In genomic region chr7:87060288-87060537, GRCh38 we compare ENCODE assay signal across 8 cellular contexts. TPM values are rescaled to one million over a fixed set of nuclear protein-coding genes. Genes with fewer than 3 reads are reported as not detected.
A peak's percentile ranks its signal among the peaks of the same experiment; 100 is the strongest.
DNase-seq lines count a peak whose midpoint lies in the region; ATAC-seq, FAIRE-seq and TF ChIP-seq lines count a peak whose summit lies in the region.

No MANE protein-coding gene starts in this region.

- RAD21 ChIA-PET in HCT116 (lab: Charles Lee; ENCODE audit: low non-redundant PET in 1 of 2, low total read pairs in 2 of 2, uncharacterized antibody in 2 of 2, unreplicated experiment in 2 of 2), result no interaction called here
- RAD21 ChIA-PET in GM12878 (lab: Charles Lee; ENCODE audit: unreplicated experiment), result no interaction called here

- H3K4me3 ChIP-seq in BLaER1 treated with 17β-estradiol and CSF1 and Interleukin-3, amounts not matched to agents 10 nM and 100 nM, result peak overlapping the region in 9 of 10 experiments; percentile 70 to 85 (median 76); a peak in 15 of 20 replicates
- H3K4me3 ChIP-seq in HCT116 (replicated peaks in 1 of 2; ENCODE audit: low read depth in 1 of 2, low read length in 2 of 2), result peak overlapping the region; percentile 56 to 72
- H3K4me3 ChIP-seq in GM12878, result peak overlapping the region; percentile 63
- peak overlapping the region; percentile 57 for H3K4me3 ChIP-seq in naive thymus-derived CD4-positive, alpha-beta T cell (ENCODE audit: low read length)

- FAIRE-seq in GM12878 (lab: Jason Lieb, UNC), result no peak

- no peak for TF ChIP-seq EP300 in GM12878 (IDR thresholded peaks at IDR 0.05; ENCODE audit: borderline replicate concordance in 1 of 2, control insufficient read depth in 1 of 2, low read depth in 2 of 2, low read length in 2 of 2)

- H3K9me3 Mint-ChIP-seq in naive thymus-derived CD4-positive, alpha-beta T cell, result no peaks in the 10 kb centered on the region

- peak overlapping the region; percentile 83 to 99 (median 97) for H3K4me2 ChIP-seq in BLaER1 treated with 17β-estradiol and CSF1 and Interleukin-3, amounts not matched to agents 10 nM and 100 nM
- H3K4me2 ChIP-seq in HCT116 (ENCODE audit: low read length) (peak overlapping the region; percentile 99), GM12878 (ENCODE audit: control insufficient read depth, insufficient read depth) (peak overlapping the region; percentile 94)

- in situ Hi-C loops in GM12878 (cut with MboI), result no loop called here

- ATAC-seq in HCT116 (no peak), GM12878 (no peak), HG03196 (IDR thresholded peaks at IDR 0.05; ENCODE audit: unreplicated experiment) (no peak)
- ATAC-seq in naive thymus-derived CD4-positive, alpha-beta T cell, result no peak

- no peak for TF ChIP-seq RAD21 in HCT116 (IDR thresholded peaks at IDR 0.05; ENCODE audit: low read depth)
- TF ChIP-seq RAD21 in GM12878 (IDR thresholded peaks at IDR 0.05; ENCODE audit: insufficient read depth, low read depth, low read length), result no peak

- H3K9me2 ChIP-seq in HCT116 (ENCODE audit: insufficient read depth), result no peaks in the 10 kb centered on the region

- no peaks in the 10 kb centered on the region for H3K36me3 ChIP-seq in BLaER1 treated with 17β-estradiol and CSF1 and Interleukin-3, amounts not matched to agents 10 nM and 100 nM
- no peaks in the 10 kb centered on the region for H3K36me3 ChIP-seq in HCT116 (ENCODE audit: control insufficient read depth in 1 of 2, insufficient read depth in 2 of 2, low read length in 2 of 2)
- H3K36me3 ChIP-seq in GM12878 (ENCODE audit: control insufficient read depth in 2 of 2, insufficient read depth in 2 of 2, low read length in 1 of 2), result no peaks in the 10 kb centered on the region
- H3K36me3 ChIP-seq in naive thymus-derived CD4-positive, alpha-beta T cell (ENCODE audit: control insufficient read depth in 2 of 3, insufficient read depth in 3 of 3, low read length in 3 of 3), result no peaks in the 10 kb centered on the region

- H3K4me3 Mint-ChIP-seq in naive thymus-derived CD4-positive, alpha-beta T cell, result peak overlapping the region; percentile 75 to 88 (median 82)

- peaks cover 6 to 15% (median 10%) of the 10 kb centered on the region in 10 experiments; a peak in 16 of 20 replicates for H3K4me1 ChIP-seq in BLaER1 treated with 17β-estradiol and CSF1 and Interleukin-3, amounts not matched to agents 10 nM and 100 nM
- H3K4me1 ChIP-seq in HCT116 (ENCODE audit: control insufficient read depth in 1 of 2, insufficient read depth in 2 of 2, low read length in 2 of 2) (peaks cover 6 to 15% of the 10 kb centered on the region in 2 experiments; a peak in 3 of 4 replicates), GM12878 (ENCODE audit: control insufficient read depth, insufficient read depth, low read length) (no peaks in the 10 kb centered on the region)
- peaks cover 9 to 10% of the 10 kb centered on the region in 2 donors for H3K4me1 ChIP-seq in naive thymus-derived CD4-positive, alpha-beta T cell (ENCODE audit: control insufficient read depth in 2 of 2, insufficient read depth in 2 of 2, low read length in 2 of 2)

- peaks cover 0 to 11% (median 0%) of the 10 kb centered on the region in 11 experiments; a peak in 3 of 22 replicates for H3K27me3 ChIP-seq in BLaER1 treated with 17β-estradiol and CSF1 and Interleukin-3, amounts not matched to agents 10 nM and 100 nM
- H3K27me3 ChIP-seq in HCT116 (ENCODE audit: insufficient read depth, low read length), result no peaks in the 10 kb centered on the region
- H3K27me3 ChIP-seq in GM12878 (replicated peaks in 1 of 2; ENCODE audit: control insufficient read depth in 2 of 2, insufficient read depth in 2 of 2, low read length in 1 of 2), result no peaks in the 10 kb centered on the region; a peak in 1 of 4 replicates
- no peaks in the 10 kb centered on the region for H3K27me3 ChIP-seq in naive thymus-derived CD4-positive, alpha-beta T cell (ENCODE audit: control insufficient read depth in 2 of 2, insufficient read depth in 2 of 2, low read length in 2 of 2)

- SMC1A ChIA-PET in GM12878 (lab: Charles Lee; ENCODE audit: uncharacterized antibody, unreplicated experiment), result no interaction called here

- H4K20me1 ChIP-seq in BLaER1 treated with 17β-estradiol and CSF1 and Interleukin-3, amounts not matched to agents 10 nM and 100 nM, result no peaks in the 10 kb centered on the region
- H4K20me1 ChIP-seq in HCT116 (ENCODE audit: insufficient read depth) (no peaks in the 10 kb centered on the region), GM12878 (ENCODE audit: control insufficient read depth, insufficient read depth) (no peaks in the 10 kb centered on the region)

- no peak for TF ChIP-seq POLR2A in HCT116 (IDR thresholded peaks at IDR 0.05; ENCODE audit: borderline replicate concordance, extremely low read depth, insufficient read depth, insufficient read length)
- TF ChIP-seq POLR2A in GM12878 (IDR thresholded peaks at IDR 0.05; ENCODE audit: low read depth, low read length), result no peak

- H3K4me1 Mint-ChIP-seq in naive thymus-derived CD4-positive, alpha-beta T cell, result peaks cover 7 to 18% (median 14%) of the 10 kb centered on the region in 7 donors

- CTCF ChIA-PET in HCT116 (lab: Charles Lee) (interaction anchor here (1.2 kb wide), 1 partner anchor 88 kb away, joined by 3 read pairs; no protein-coding TSS in a partner anchor), GM12878 (lab: Yijun Ruan, JAX) (interaction anchor here (1.4 kb wide), 1 partner anchor 176 kb away, joined by 3 read pairs; no protein-coding TSS in a partner anchor)
- CTCF ChIA-PET in naive thymus-derived CD4-positive, alpha-beta T cell (lab: Charles Lee), result no interaction called here

- DNase-seq in HCT116 (ENCODE audit: low read depth, low spot score) (no peak), GM12878 (ENCODE audit: low read depth, low spot score) (no peak), NCI-H2227 (lab: John Stamatoyannopoulos, UW; ENCODE audit: unreplicated experiment) (no peak), Kasumi-1 (lab: John Stamatoyannopoulos, UW) (no peak), NCI-H1417 (lab: John Stamatoyannopoulos, UW) (no peak)
- DNase-seq in naive thymus-derived CD4-positive, alpha-beta T cell, result peak in 1 of 9 donors; percentile 6

- no peaks in the 10 kb centered on the region for H3K36me3 Mint-ChIP-seq in naive thymus-derived CD4-positive, alpha-beta T cell

- POLR2A ChIA-PET in HCT116 (lab: Charles Lee), result interaction anchor here (1.0 kb wide), 1 partner anchor 88 kb away, joined by 3 read pairs; no protein-coding TSS in a partner anchor
- POLR2A ChIA-PET in GM12878 (lab: Charles Lee), result no interaction called here
- POLR2A ChIA-PET in naive thymus-derived CD4-positive, alpha-beta T cell (lab: Charles Lee), result no interaction called here

- H3K27me3 Mint-ChIP-seq in naive thymus-derived CD4-positive, alpha-beta T cell, result peaks cover 9 to 23% (median 14%) of the 10 kb centered on the region in 5 donors

- intact Hi-C loops in HCT116 (cut with micrococcal nuclease) (loop anchor here (1.0 kb wide), 1 partner anchor 88 kb away; no protein-coding TSS in a partner anchor), GM12878 (cut with micrococcal nuclease; ENCODE audit: unreplicated experiment) (loop anchor here (2.0 kb wide), 1 partner anchor 85 kb away; no protein-coding TSS in a partner anchor)
- intact Hi-C loops in naive thymus-derived CD4-positive, alpha-beta T cell (cut with micrococcal nuclease), result no loop called here

- no peaks in the 10 kb centered on the region for H3K9me3 ChIP-seq in BLaER1 treated with 17β-estradiol and CSF1 and Interleukin-3, amounts not matched to agents 10 nM and 100 nM (replicated peaks in 1 of 11)
- no peaks in the 10 kb centered on the region for H3K9me3 ChIP-seq in HCT116 (ENCODE audit: control insufficient read depth in 1 of 2, insufficient read depth in 1 of 2, low read depth in 1 of 2, low read length in 2 of 2)
- H3K9me3 ChIP-seq in GM12878 (replicated peaks; ENCODE audit: control insufficient read depth, insufficient read depth, low read length), result no peaks in the 10 kb centered on the region
- no peaks in the 10 kb centered on the region for H3K9me3 ChIP-seq in naive thymus-derived CD4-positive, alpha-beta T cell (ENCODE audit: control insufficient read depth in 2 of 3, low read length in 3 of 3)

- BruUV-seq in HCT116 (replicated peaks; lab: Mats Ljungman, UMichigan) (no TSS peak), GM12878 (replicated peaks; lab: Mats Ljungman, UMichigan) (no TSS peak)

- peak overlapping the region in 8 of 11 experiments; percentile 62 to 78 (median 73); a peak in 10 of 22 replicates for H3K9ac ChIP-seq in BLaER1 treated with 17β-estradiol and CSF1 and Interleukin-3, amounts not matched to agents 10 nM and 100 nM
- H3K9ac ChIP-seq in HCT116 (ENCODE audit: low read length) (peak overlapping the region; percentile 68), GM12878 (ENCODE audit: control insufficient read depth, insufficient read depth, low read length) (peak overlapping the region; percentile 74)

- whole genome bisulfite sequencing in GM12878 (ENCODE audit: insufficient coverage, insufficient replicate concordance, low lambda C conversion rate, missing lambda C conversion rate), result 96% methylated on average over 2 of the region's 2 CpGs

- no peaks in the 10 kb centered on the region for H3K79me2 ChIP-seq in HCT116 (ENCODE audit: insufficient read depth, low read length)
- no peaks in the 10 kb centered on the region for H3K79me2 ChIP-seq in GM12878 (ENCODE audit: control insufficient read depth, insufficient read depth, low read length)

- H2AFZ ChIP-seq in HCT116 (ENCODE audit: low read depth, low read length, poor library complexity, severe bottlenecking), result peak overlapping the region; percentile 97
- peak overlapping the region; percentile 97 for H2AFZ ChIP-seq in GM12878 (ENCODE audit: control insufficient read depth, low read depth, low read length)

- TF ChIP-seq CTCF in HCT116 (IDR thresholded peaks at IDR 0.05 in 2 of 3, conservative IDR thresholded peaks at IDR 0.05 in 1 of 3; ENCODE audit: borderline replicate concordance in 1 of 3, insufficient read depth in 1 of 3, low read depth in 2 of 3, low read length in 2 of 3) (no peak), GM12878 (IDR thresholded peaks at IDR 0.05 in 2 of 3, conservative IDR thresholded peaks at IDR 0.05 in 1 of 3; ENCODE audit: control insufficient read depth in 2 of 3, extremely low read depth in 1 of 3, insufficient read depth in 1 of 3, low read depth in 3 of 3, low read length in 3 of 3) (no peak)

- H3K27ac ChIP-seq in BLaER1 treated with 17β-estradiol and CSF1 and Interleukin-3, amounts not matched to agents 10 nM and 100 nM, result peak overlapping the region in 2 of 11 experiments; percentile 47; a peak in 1 of 22 replicates
- H3K27ac ChIP-seq in HCT116 (ENCODE audit: low read depth, low read length) (peak overlapping the region; percentile 57), GM12878 (ENCODE audit: control insufficient read depth, insufficient read depth) (peak overlapping the region; percentile 27; the same call in 1 of the 2 replicates)
- H3K27ac ChIP-seq in naive thymus-derived CD4-positive, alpha-beta T cell (ENCODE audit: low read depth, low read length), result no peak overlapping the region

- H3K27ac Mint-ChIP-seq in naive thymus-derived CD4-positive, alpha-beta T cell, result peak overlapping the region in 7 of 9 donors; percentile 42 to 78 (median 61)

RNA-seq across cellular contexts. Expression of gene ELAPOR2, which starts 0.8 kb away (rescaled TPM):
- 26.0 TPM for total RNA-seq in HCT116 (2021; ENCODE audit: unreplicated experiment)
- 22.5 and 23.1 TPM in 2 replicates for polyA plus RNA-seq in HCT116 (2012)
- total RNA-seq in GM12878 (2013; cell fraction: nucleolus; rRNA removed), result not detected in 2 replicates
- 3.9 and 4.6 TPM in 2 replicates for total RNA-seq in GM12878 (2014; rRNA removed)
- 3.3 and 5.3 TPM in 2 replicates for total RNA-seq in GM12878 (2014; rRNA removed; fragmentation: Illumina TruSeq; extraction: Trizol)
- 4.0 and 7.1 TPM in 2 replicates for total RNA-seq in GM12878 (2021)
- 5.4 TPM for polyA plus RNA-seq in GM12878 (2011; ENCODE audit: low read depth)
- 0.12 and 0.14 TPM in 2 replicates for polyA plus RNA-seq in GM12878 (2011; rRNA removed)
- 0.01 and 0.05 TPM in 2 replicates for polyA plus RNA-seq in GM12878 (2011; cell fraction: cytosol; rRNA removed)
- 0.12 TPM in 1 of 2 replicates, not detected in the other for polyA plus RNA-seq in GM12878 (2011; cell fraction: nucleus; rRNA removed)
- polyA plus RNA-seq in GM12878 (2012), result 4.5 and 5.2 TPM in 2 replicates
- 4.6 and 5.3 TPM in 2 replicates for polyA plus RNA-seq in GM12878 (2014; fragmentation: Illumina TruSeq; extraction: Trizol)
- 1 to 10 TPM; 1.3 to 2.3 TPM for polyA plus RNA-seq in GM12878 (2014; fragmentation: Nextera tagmentation; extraction: Ambion mirVana)
- polyA plus RNA-seq in GM12878 (2014; rRNA removed), result 2.7 and 5.1 TPM in 2 replicates
- 1 to 10 TPM; 1.6 to 3.7 TPM for polyA plus RNA-seq in GM12878 (2016; fragmentation: Nextera tagmentation; extraction: Ambion mirVana)
- 0.15 and 0.37 TPM in 2 replicates for polyA minus RNA-seq in GM12878 (2011; rRNA and poly(A)+ RNA removed)
- polyA minus RNA-seq in GM12878 (2011; cell fraction: cytosol; rRNA and poly(A)+ RNA removed), result 1.7 TPM in 1 of 2 replicates, not detected in the other
- 0.36 TPM in 1 of 2 replicates, not detected in the other for polyA minus RNA-seq in GM12878 (2011; cell fraction: nucleus; rRNA and poly(A)+ RNA removed)
- 10 to 100 TPM in 2 of 5 experiments, 1 to 10 TPM in 3; 5.3 to 11.0 (median 6.4) TPM for total RNA-seq in naive thymus-derived CD4-positive, alpha-beta T cell
- 1 to 10 TPM; 1.3 to 7.6 TPM for polyA plus RNA-seq in naive thymus-derived CD4-positive, alpha-beta T cell

Comparison
In these comparisons a context has a peak if more than half of its experiments do, and no peak if none do; other contexts are left out.
1. intact Hi-C loops: an anchor here in HCT116 (1.0 kb wide) and GM12878 (2.0 kb wide); none called in naive thymus-derived CD4-positive, alpha-beta T cell.